In genomic region chr1:47190807-47191206, GRCh38 we compare ENCODE assay signal across 23 cellular contexts. TPM values are rescaled to one million over a fixed set of nuclear protein-coding genes. Genes with fewer than 3 reads are reported as not detected.
A peak's percentile ranks its signal among the peaks of the same experiment; 100 is the strongest.
DNase-seq lines count a peak whose midpoint lies in the region; ATAC-seq, FAIRE-seq and TF ChIP-seq lines count a peak whose summit lies in the region.
"Had no signal": no experiment of that assay in that cellular context is flagged by ENCODE, and none has a peak within 500 bp of the region (broad histone marks: within the 10 kb centered on the region; RNA-seq: fewer than 3 reads in every experiment).

No MANE protein-coding gene starts in this region.

- 68 to 92% methylated on average over 2 to 4 of the region's 6 CpGs for WGBS in esophagus squamous epithelium, 2 donors
- WGBS in upper lobe of left lung, 2 donors: 92 to 100% methylated on average over 1 to 6 of the region's 6 CpGs

- ATAC-seq in activated CD8-positive, alpha-beta memory T cell treated with anti-CD3 and anti-CD28 coated beads, Interleukin-2, amount 10 ng/mL, durations not matched to agents 7 days and 5 days: no peak
- ATAC-seq in omental fat pad (ENCODE audit: low FRiP score) (no peak), upper lobe of left lung (ENCODE audit: low FRiP score in 2 of 2) (no peak), GM21515 (IDR thresholded peaks at IDR 0.05; ENCODE audit: unreplicated experiment) (no peak)
- ATAC-seq: effector memory CD8-positive, alpha-beta T cell had no signal

- H3K27ac ChIP-seq in esophagus squamous epithelium (peak overlapping the region; percentile 80 to 85 (median 82)), upper lobe of left lung (peak overlapping the region; percentile 82 to 86 (median 83))
- H3K27ac ChIP-seq: foreskin keratinocyte had no signal

- no peak for TF ChIP-seq CTCF in esophagus squamous epithelium (IDR thresholded peaks at IDR 0.05)
- TF ChIP-seq CTCF in omental fat pad (IDR thresholded peaks at IDR 0.05): no peak
- TF ChIP-seq CTCF in upper lobe of left lung (IDR thresholded peaks at IDR 0.05): no peak

- no peak for TF ChIP-seq EP300 in upper lobe of left lung (IDR thresholded peaks at IDR 0.05)

- H3K4me3 ChIP-seq in esophagus squamous epithelium (no peak overlapping the region), upper lobe of left lung (no peak overlapping the region)
- H3K4me3 ChIP-seq: GM23248 had no signal

- H3K27ac Mint-ChIP-seq in activated CD8-positive, alpha-beta memory T cell treated with anti-CD3 and anti-CD28 coated beads, Interleukin-2, amount 10 ng/mL, durations not matched to agents 7 days and 5 days: no peak overlapping the region
- H3K27ac Mint-ChIP-seq: activated naive CD4-positive, alpha-beta T cell treated with anti-CD3 and anti-CD28 coated beads, Interleukin-2, amount 50 U/mL, for 24 hours; effector memory CD8-positive, alpha-beta T cell; immature natural killer cell had no signal

- no peaks in the 10 kb centered on the region for H3K4me1 Mint-ChIP-seq in activated CD8-positive, alpha-beta memory T cell treated with anti-CD3 and anti-CD28 coated beads, Interleukin-2, amount 10 ng/mL, durations not matched to agents 7 days and 5 days
- H3K4me1 Mint-ChIP-seq: activated naive CD4-positive, alpha-beta T cell treated with anti-CD3 and anti-CD28 coated beads, Interleukin-2, amount 50 U/mL, for 24 hours had no signal

- H3K36me3 ChIP-seq in esophagus squamous epithelium (no peaks in the 10 kb centered on the region), upper lobe of left lung (no peaks in the 10 kb centered on the region)

- H3K27me3 Mint-ChIP-seq in activated CD8-positive, alpha-beta memory T cell treated with anti-CD3 and anti-CD28 coated beads, Interleukin-2, amount 10 ng/mL, durations not matched to agents 7 days and 5 days: peaks cover 5% of the 10 kb centered on the region

- no peak overlapping the region for H3K4me3 Mint-ChIP-seq in activated CD8-positive, alpha-beta memory T cell treated with anti-CD3 and anti-CD28 coated beads, Interleukin-2, amount 10 ng/mL, durations not matched to agents 7 days and 5 days
- H3K4me3 Mint-ChIP-seq: activated naive CD4-positive, alpha-beta T cell treated with anti-CD3 and anti-CD28 coated beads, Interleukin-2, amount 50 U/mL, for 24 hours; effector memory CD8-positive, alpha-beta T cell; immature natural killer cell had no signal

- H3K9me3 ChIP-seq in esophagus squamous epithelium (no peaks in the 10 kb centered on the region), upper lobe of left lung (no peaks in the 10 kb centered on the region)

- CTCF ChIA-PET in activated CD8-positive, alpha-beta memory T cell treated with anti-CD3 and anti-CD28 coated beads, Interleukin-2, amount 10 ng/mL, durations not matched to agents 7 days and 5 days (lab: Charles Lee): interaction anchor here (0.7 to 6.6 kb wide), 4 partner anchors 10 to 535 kb away, joined by 3 to 107 read pairs (median 30); no protein-coding TSS in a partner anchor

- H3K36me3 Mint-ChIP-seq in activated CD8-positive, alpha-beta memory T cell treated with anti-CD3 and anti-CD28 coated beads, Interleukin-2, amount 10 ng/mL, durations not matched to agents 7 days and 5 days: no peaks in the 10 kb centered on the region
- H3K36me3 Mint-ChIP-seq: activated naive CD4-positive, alpha-beta T cell treated with anti-CD3 and anti-CD28 coated beads, Interleukin-2, amount 50 U/mL, for 24 hours; immature natural killer cell had no signal

- peak; percentile 27 for DNase-seq in activated CD8-positive, alpha-beta memory T cell treated with anti-CD3 and anti-CD28 coated beads, Interleukin-2, amount 10 ng/mL, durations not matched to agents 7 days and 5 days
- DNase-seq in activated CD8-positive, alpha-beta memory T cell treated with anti-CD3 and anti-CD28 coated beads, Interleukin-2, amount 50 U/mL, for 4 hours: no peak
- DNase-seq in esophagus squamous epithelium (lab: John Stamatoyannopoulos, UW): no peak
- peak; percentile 17 for DNase-seq in omental fat pad (ENCODE audit: low spot score)
- DNase-seq in upper lobe of left lung: no peak
- DNase-seq in activated T-cell treated with anti-CD3 and anti-CD28 coated beads, Interleukin-2, amount 50 U/mL, for 1 hour: no peak
- no peak for DNase-seq in GM12892 (ENCODE audit: insufficient read length)
- DNase-seq: 8988T; activated CD4-positive, CD25-positive, alpha-beta regulatory T cell treated with anti-CD3 and anti-CD28 coated beads, Interleukin-2, amount 50 U/mL, for 72 hours; DMS79 treated with DMSO at 0.1 percent for 48 hours; effector memory CD8-positive, alpha-beta T cell; immature natural killer cell; NCI-H1694; NCI-H345; SHP77 had no signal

- no peaks in the 10 kb centered on the region for H3K9me3 Mint-ChIP-seq in activated CD8-positive, alpha-beta memory T cell treated with anti-CD3 and anti-CD28 coated beads, Interleukin-2, amount 10 ng/mL, durations not matched to agents 7 days and 5 days (ENCODE audit: low read depth)
- H3K9me3 Mint-ChIP-seq: activated naive CD4-positive, alpha-beta T cell treated with anti-CD3 and anti-CD28 coated beads, Interleukin-2, amount 50 U/mL, for 24 hours; effector memory CD8-positive, alpha-beta T cell had no signal

- TF ChIP-seq POLR2A in esophagus squamous epithelium (IDR thresholded peaks at IDR 0.05) (no peak), upper lobe of left lung (IDR thresholded peaks at IDR 0.05) (no peak), GM12892 (IDR thresholded peaks at IDR 0.05; ENCODE audit: low read depth, low read length) (no peak)

- intact Hi-C loops in esophagus squamous epithelium (cut with DNase I): loop anchor here (5.0 kb wide), 1 partner anchor 236 kb away; no protein-coding TSS in a partner anchor

- no peak for FAIRE-seq in GM12892 (lab: Jason Lieb, UNC)
- FAIRE-seq: bronchial epithelial cell had no signal

- peaks cover 0 to 12% (median 0%) of the 10 kb centered on the region in 4 donors for H3K27me3 ChIP-seq in esophagus squamous epithelium
- no peaks in the 10 kb centered on the region for H3K27me3 ChIP-seq in upper lobe of left lung

- H3K4me1 ChIP-seq in esophagus squamous epithelium (peaks cover 24 to 65% (median 36%) of the 10 kb centered on the region in 3 donors), upper lobe of left lung (peaks cover 32 to 39% (median 35%) of the 10 kb centered on the region in 4 donors)

RNA-seq across cellular contexts. Expression of gene PDZK1IP1, which starts 1.0 kb away (rescaled TPM):
- not detected for total RNA-seq in activated CD8-positive, alpha-beta memory T cell treated with anti-CD3 and anti-CD28 coated beads, Interleukin-2, amount 10 ng/mL, durations not matched to agents 7 days and 5 days
- 100 to 1,000 TPM in 3 of 4 donors, 1 to 10 TPM in 1; 9.7 to 429 (median 312) TPM for total RNA-seq in esophagus squamous epithelium
- total RNA-seq in omental fat pad: 100 to 1,000 TPM in 1 of 4 donors, 10 to 100 TPM in 2, 1 to 10 TPM in 1; 2.8 to 131 (median 25.3) TPM
- 10 to 100 TPM; 17.8 to 57.6 (median 41.4) TPM for total RNA-seq in upper lobe of left lung
- polyA plus RNA-seq in GM12892 (2012; ENCODE audit: missing spikeins): not detected
- total RNA-seq: GM23248; T-helper 2 cell treated with Interferon-gamma antibody and Interleukin-4, amounts not matched to agents 100 ng/mL and 5 ng/mL, for 36 hours; temporal lobe had no signal
- polyA plus RNA-seq: GM23248 had no signal

RNA-seq across cellular contexts. Expression of gene TAL1, which starts 41.2 kb away (rescaled TPM):
- total RNA-seq in activated CD8-positive, alpha-beta memory T cell treated with anti-CD3 and anti-CD28 coated beads, Interleukin-2, amount 10 ng/mL, durations not matched to agents 7 days and 5 days: not detected
- total RNA-seq in esophagus squamous epithelium (1 to 10 TPM in 2 of 4 donors, under 1 TPM in 2; 0.45 to 3.6 (median 1.1) TPM), omental fat pad (10 to 100 TPM in 1 of 4 donors, 1 to 10 TPM in 3; 2.4 to 21.1 (median 5.1) TPM), upper lobe of left lung (10 to 100 TPM in 4 of 6 donors, 1 to 10 TPM in 2; 4.2 to 16.4 (median 10.8) TPM)
- polyA plus RNA-seq in GM12892 (2012; ENCODE audit: missing spikeins): not detected
- total RNA-seq: bronchial epithelial cell; foreskin keratinocyte; GM23248; M059J; T-helper 2 cell treated with Interferon-gamma antibody and Interleukin-4, amounts not matched to agents 100 ng/mL and 5 ng/mL, for 36 hours had no signal
- polyA plus RNA-seq: foreskin keratinocyte, GM23248 had no signal

RNA-seq across cellular contexts. Expression of gene CYP4A22, which starts 53.6 kb away (rescaled TPM):
- not detected for total RNA-seq in activated CD8-positive, alpha-beta memory T cell treated with anti-CD3 and anti-CD28 coated beads, Interleukin-2, amount 10 ng/mL, durations not matched to agents 7 days and 5 days
- total RNA-seq in esophagus squamous epithelium (under 1 TPM in 1 of 4 donors, not detected in 3; 0.38 TPM), omental fat pad (1 to 10 TPM in 2 of 4 donors, under 1 TPM in 2; 0.72 to 5.8 (median 0.97) TPM), upper lobe of left lung (1 to 10 TPM in 4 of 6 donors, under 1 TPM in 2; 0.13 to 3.1 (median 1.6) TPM)
- polyA plus RNA-seq in GM12892 (2012; ENCODE audit: missing spikeins): not detected
- total RNA-seq: bronchial epithelial cell; foreskin keratinocyte; GM23248; M059J; T-helper 2 cell treated with Interferon-gamma antibody and Interleukin-4, amounts not matched to agents 100 ng/mL and 5 ng/mL, for 36 hours; temporal lobe had no signal
- polyA plus RNA-seq: foreskin keratinocyte, GM23248, immature natural killer cell had no signal

Comparison
In these comparisons a context has a peak if more than half of its experiments do, and no peak if none do; other contexts are left out.
1. DNase-seq: peak in activated CD8-positive, alpha-beta memory T cell treated with anti-CD3 and anti-CD28 coated beads, Interleukin-2, amount 10 ng/mL, durations not matched to agents 7 days and 5 days (single experiment) and omental fat pad (single experiment); none in activated CD8-positive, alpha-beta memory T cell treated with anti-CD3 and anti-CD28 coated beads, Interleukin-2, amount 50 U/mL, for 4 hours (single experiment), esophagus squamous epithelium (single experiment), upper lobe of left lung (0 of 2), activated T-cell treated with anti-CD3 and anti-CD28 coated beads, Interleukin-2, amount 50 U/mL, for 1 hour (single experiment) and GM12892 (single experiment).